Comparison of ENCODE assay signal across 11 cellular contexts in the genomic region with DNA sequence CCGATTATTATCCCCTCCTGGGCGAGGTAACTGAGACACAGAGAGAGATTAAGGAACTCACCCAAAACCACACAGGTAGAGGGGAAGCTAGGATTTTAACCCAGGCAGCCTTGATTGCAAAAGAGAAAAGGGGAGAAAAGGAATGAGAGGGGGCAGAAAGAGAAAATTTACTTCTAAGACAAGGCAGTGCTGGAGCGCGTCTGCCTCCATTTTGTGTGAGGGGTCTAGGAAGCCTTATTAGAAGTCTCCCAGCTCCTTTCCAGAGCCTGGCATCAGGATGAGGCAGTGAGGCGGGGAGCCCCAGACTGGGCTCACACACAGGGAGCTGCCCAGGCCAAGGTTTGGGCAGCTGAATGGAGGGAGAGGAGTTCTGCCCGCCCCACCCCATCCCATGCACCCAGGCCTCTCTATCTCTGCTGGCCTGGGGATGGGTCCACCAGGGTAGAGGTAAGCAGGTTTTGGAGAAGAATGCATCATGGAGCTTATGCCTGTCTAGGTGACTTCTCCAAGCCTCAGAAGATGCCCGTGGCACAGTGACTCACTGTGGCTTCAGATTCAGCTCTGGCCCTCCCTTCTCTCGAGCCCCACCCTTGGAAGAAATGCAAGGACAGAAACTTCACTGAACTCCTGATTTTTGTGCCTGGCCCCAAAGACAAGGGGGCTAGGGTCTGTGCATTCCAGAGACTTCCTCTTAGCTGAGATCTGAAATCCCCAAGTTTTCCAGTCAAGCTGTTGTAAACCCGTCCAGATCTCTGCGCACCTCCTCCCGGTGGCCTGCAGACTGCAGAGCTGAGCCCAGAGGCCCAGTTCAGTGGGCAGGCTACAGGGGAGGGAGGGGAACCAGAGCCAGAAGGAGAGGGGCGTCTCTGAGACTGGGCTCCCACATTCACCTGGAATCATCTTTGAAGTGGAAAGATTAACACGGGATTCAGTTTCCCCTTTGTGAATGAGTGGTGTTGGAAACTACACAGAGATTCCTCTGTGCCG.
DNase-seq lines count a peak whose midpoint lies in the region; ATAC-seq and TF ChIP-seq lines count a peak whose summit lies in the region.
"Had no signal": no experiment of that assay in that cellular context is flagged by ENCODE, and none has a peak within 500 bp of the region (broad histone marks: within the 10 kb centered on the region; RNA-seq: fewer than 3 reads in every experiment).

No MANE protein-coding gene starts in this region.

- DNase-seq in H9, result peak; percentile 28
- peak in 1 of 2 experiments; percentile 10 for DNase-seq in SJCRH30
- no peak for DNase-seq in smooth muscle cell (lab: John Stamatoyannopoulos, UW; ENCODE audit: unreplicated experiment)
- DNase-seq in activated CD8-positive, alpha-beta T cell treated with anti-CD3 and anti-CD28 coated beads for 36 hours, result no peak
- DNase-seq in Karpas-422, result no peak
- DNase-seq in NCI-H2081 (lab: John Stamatoyannopoulos, UW), result no peak
- DNase-seq: GOT3, NCI-H187 treated with DMSO at 0.1 percent for 48 hours, NCI-H748 treated with DMSO at 0.1 percent for 48 hours had no signal

- no peak overlapping the region for H4K5ac ChIP-seq in H9 (ENCODE audit: insufficient read length, low read depth, low read length)

- H3K4me1 ChIP-seq in H9 (ENCODE audit: insufficient read depth, low read length) (no peaks in the 10 kb centered on the region), SJCRH30 (peaks cover 46% of the 10 kb centered on the region), iPS-15b (ENCODE audit: control insufficient read depth, insufficient read depth, low read length) (peaks cover 7% of the 10 kb centered on the region), smooth muscle cell (ENCODE audit: low read depth) (peaks cover 11% of the 10 kb centered on the region), Karpas-422 (ENCODE audit: low read length) (no peaks in the 10 kb centered on the region)

- H3K27ac Mint-ChIP-seq in H9, result no peak overlapping the region
- no peak overlapping the region for H3K27ac Mint-ChIP-seq in activated CD8-positive, alpha-beta T cell treated with anti-CD3 and anti-CD28 coated beads for 36 hours
- H3K27ac Mint-ChIP-seq: activated CD8-positive, alpha-beta T cell treated with anti-CD3 and anti-CD28 coated beads, Interleukin-2, amount 10 ng/mL, durations not matched to agents 7 days and 5 days had no signal

- H4K8ac ChIP-seq in H9 (replicated peaks; ENCODE audit: insufficient read length, low read depth, low read length), result no peak overlapping the region

- no peak overlapping the region for H3K4me3 ChIP-seq in SJCRH30
- peak overlapping the region; percentile 60 for H3K4me3 ChIP-seq in iPS-15b (ENCODE audit: low read depth, low read length)
- H3K4me3 ChIP-seq in smooth muscle cell, result no peak overlapping the region
- no peak overlapping the region for H3K4me3 ChIP-seq in Karpas-422 (ENCODE audit: low read length)

- H3K4me3 Mint-ChIP-seq in H9, result peak overlapping the region in 1 of 2 experiments; percentile 67; a peak in 3 of 5 replicates
- no peak overlapping the region for H3K4me3 Mint-ChIP-seq in activated CD8-positive, alpha-beta T cell treated with anti-CD3 and anti-CD28 coated beads for 36 hours
- H3K4me3 Mint-ChIP-seq: activated CD8-positive, alpha-beta T cell treated with anti-CD3 and anti-CD28 coated beads, Interleukin-2, amount 10 ng/mL, durations not matched to agents 7 days and 5 days had no signal

- no peak overlapping the region for H3T11ph ChIP-seq in H9 (ENCODE audit: low read length)

- H2AFZ ChIP-seq in H9 (ENCODE audit: low read length), result no peak overlapping the region
- no peak overlapping the region for H2AFZ ChIP-seq in smooth muscle cell (ENCODE audit: low read depth)
- no peak overlapping the region for H2AFZ ChIP-seq in Karpas-422 (ENCODE audit: low read length)

- no CpG with 5 or more reads among the region's 14 CpGs for WGBS in H9 (ENCODE audit: extremely low coverage, insufficient read length, low lambda C conversion rate)
- WGBS in smooth muscle cell (ENCODE audit: low lambda C conversion rate), result 73% methylated on average over 14 of the region's 14 CpGs

- no peaks in the 10 kb centered on the region for H3K36me3 ChIP-seq in SJCRH30
- no peaks in the 10 kb centered on the region for H3K36me3 ChIP-seq in iPS-15b (ENCODE audit: control insufficient read depth, insufficient read depth, low read length)
- H3K36me3 ChIP-seq in smooth muscle cell (ENCODE audit: low read depth), result no peaks in the 10 kb centered on the region
- H3K36me3 ChIP-seq in Karpas-422 (ENCODE audit: insufficient read depth, low read length), result no peaks in the 10 kb centered on the region

- no peak overlapping the region for H3K14ac ChIP-seq in H9 (ENCODE audit: insufficient read depth, low read length)

- H3K18ac ChIP-seq in H9 (ENCODE audit: insufficient read length, low read depth, low read length), result no peak overlapping the region

- H2BK12ac ChIP-seq in H9 (ENCODE audit: insufficient read length, low read depth, low read length), result no peak overlapping the region

- TF ChIP-seq CTCF in H9 (conservative IDR thresholded peaks at IDR 0.05) (no peak), smooth muscle cell (IDR thresholded peaks at IDR 0.05; ENCODE audit: borderline replicate concordance, insufficient read depth, poor library complexity, severe bottlenecking) (no peak)
- TF ChIP-seq CTCF in activated CD8-positive, alpha-beta T cell treated with anti-CD3 and anti-CD28 coated beads for 36 hours (IDR thresholded peaks at IDR 0.05), result no peak

- no peak overlapping the region for H2BK120ac ChIP-seq in H9 (ENCODE audit: low read depth, low read length, poor library complexity, severe bottlenecking)

- no peak overlapping the region for H2BK5ac ChIP-seq in H9 (ENCODE audit: insufficient read length, low read length)

- no peak overlapping the region for H3K23ac ChIP-seq in H9 (ENCODE audit: insufficient read length, low read depth, low read length)

- H3K4me2 ChIP-seq in H9 (ENCODE audit: insufficient read depth, insufficient read length, low read length) (peak overlapping the region; percentile 13), smooth muscle cell (no peak overlapping the region), Karpas-422 (ENCODE audit: low read depth, low read length, poor library complexity, severe bottlenecking) (no peak overlapping the region)

- no peak overlapping the region for H2BK15ac ChIP-seq in H9 (ENCODE audit: low read depth, low read length)

- CTCF ChIA-PET in activated CD8-positive, alpha-beta T cell treated with anti-CD3 and anti-CD28 coated beads for 36 hours (lab: Charles Lee), result interaction anchor here (1.1 to 1.6 kb wide), 6 partner anchors 12 to 127 kb away, joined by 3 to 5 read pairs (median 4); no protein-coding TSS in a partner anchor

- peaks cover 0 to 5% of the 10 kb centered on the region in 2 experiments; a peak in 2 of 5 replicates for H3K9me3 Mint-ChIP-seq in H9
- no peaks in the 10 kb centered on the region for H3K9me3 Mint-ChIP-seq in activated CD8-positive, alpha-beta T cell treated with anti-CD3 and anti-CD28 coated beads for 36 hours

- H2BK20ac ChIP-seq in H9 (ENCODE audit: low read depth, low read length, poor library complexity, severe bottlenecking), result no peak overlapping the region

- H3K27me3 ChIP-seq in H9 (ENCODE audit: insufficient read depth, low read length), result no peaks in the 10 kb centered on the region
- H3K27me3 ChIP-seq in SJCRH30, result no peaks in the 10 kb centered on the region
- peaks cover 19% of the 10 kb centered on the region for H3K27me3 ChIP-seq in iPS-15b (ENCODE audit: control insufficient read depth, insufficient read depth, low read length)
- no peaks in the 10 kb centered on the region for H3K27me3 ChIP-seq in smooth muscle cell (ENCODE audit: low read depth)
- no peaks in the 10 kb centered on the region for H3K27me3 ChIP-seq in Karpas-422 (ENCODE audit: low read length)

- H3K79me2 ChIP-seq in H9 (ENCODE audit: insufficient read depth, low read length) (no peaks in the 10 kb centered on the region), smooth muscle cell (ENCODE audit: low read depth) (no peaks in the 10 kb centered on the region), Karpas-422 (ENCODE audit: low read length) (no peaks in the 10 kb centered on the region)

- H3K9ac ChIP-seq in H9 (ENCODE audit: extremely low read depth, insufficient read length, low read length) (no peak overlapping the region), iPS-15b (ENCODE audit: low read depth, low read length) (peak overlapping the region; percentile 8), smooth muscle cell (ENCODE audit: low read depth) (no peak overlapping the region), Karpas-422 (ENCODE audit: low read length) (no peak overlapping the region)

- H4K91ac ChIP-seq in H9 (ENCODE audit: insufficient read length, low read depth, low read length), result no peak overlapping the region

- peaks cover 11% of the 10 kb centered on the region for H3F3A ChIP-seq in smooth muscle cell (ENCODE audit: low read depth)

- ATAC-seq in activated CD8-positive, alpha-beta T cell treated with anti-CD3 and anti-CD28 coated beads for 36 hours, result no peak

- H3K79me1 ChIP-seq in H9 (ENCODE audit: insufficient read depth, low read depth, low read length, poor library complexity, severe bottlenecking), result no peaks in the 10 kb centered on the region

- intact Hi-C loops in activated CD8-positive, alpha-beta T cell treated with anti-CD3 and anti-CD28 coated beads for 36 hours (cut with micrococcal nuclease), result no loop called here

- no peaks in the 10 kb centered on the region for H3K9me2 ChIP-seq in Karpas-422 (replicated peaks; ENCODE audit: insufficient read depth, low read length)

- no peak overlapping the region for H2AK5ac ChIP-seq in H9 (ENCODE audit: insufficient read length, low read length)

- no peak overlapping the region for H3K27ac ChIP-seq in H9 (ENCODE audit: insufficient read length, low read depth, low read length)
- H3K27ac ChIP-seq in SJCRH30, result peak overlapping the region; percentile 70; the same call in 1 of the 2 replicates
- H3K27ac ChIP-seq in smooth muscle cell (ENCODE audit: low read depth), result peak overlapping the region; percentile 17
- H3K27ac ChIP-seq in Karpas-422 (ENCODE audit: low read length), result no peak overlapping the region

- peaks cover 38% of the 10 kb centered on the region for H3K27me3 Mint-ChIP-seq in H9 (ENCODE audit: low read depth)
- peaks cover 20% of the 10 kb centered on the region for H3K27me3 Mint-ChIP-seq in activated CD8-positive, alpha-beta T cell treated with anti-CD3 and anti-CD28 coated beads for 36 hours

- no peak overlapping the region for H3K4ac ChIP-seq in H9 (ENCODE audit: low read depth, low read length)

- H3K36me3 Mint-ChIP-seq in H9 (ENCODE audit: insufficient read depth in 1 of 3, low read depth in 3 of 3), result peaks cover 0 to 5% (median 2%) of the 10 kb centered on the region in 3 experiments; a peak in 3 of 7 replicates
- H3K36me3 Mint-ChIP-seq in activated CD8-positive, alpha-beta T cell treated with anti-CD3 and anti-CD28 coated beads for 36 hours (ENCODE audit: low read depth), result no peaks in the 10 kb centered on the region

- H3K23me2 ChIP-seq in H9 (ENCODE audit: insufficient read length, low read depth, low read length, poor library complexity, severe bottlenecking), result no peaks in the 10 kb centered on the region

- H3K56ac ChIP-seq in H9 (ENCODE audit: insufficient read length, low read depth, low read length), result no peak overlapping the region

- POLR2A ChIA-PET in activated CD8-positive, alpha-beta T cell treated with anti-CD3 and anti-CD28 coated beads for 36 hours (lab: Charles Lee), result interaction anchor here (0.6 kb wide), 1 partner anchor 337 kb away, joined by 3 read pairs; no protein-coding TSS in a partner anchor

- H3K4me1 Mint-ChIP-seq in H9, result peaks cover 29 to 36% of the 10 kb centered on the region in 2 experiments
- peaks cover 4% of the 10 kb centered on the region for H3K4me1 Mint-ChIP-seq in activated CD8-positive, alpha-beta T cell treated with anti-CD3 and anti-CD28 coated beads for 36 hours (ENCODE audit: low read depth)

- no peaks in the 10 kb centered on the region for H3K9me3 ChIP-seq in H9 (ENCODE audit: control insufficient read depth, low read depth, low read length)
- peaks cover 3% of the 10 kb centered on the region; the same call in 1 of the 2 replicates for H3K9me3 ChIP-seq in SJCRH30 (replicated peaks)
- no peaks in the 10 kb centered on the region for H3K9me3 ChIP-seq in iPS-15b (ENCODE audit: control insufficient read depth, insufficient read depth, low read length)
- no peaks in the 10 kb centered on the region for H3K9me3 ChIP-seq in smooth muscle cell (replicated peaks; ENCODE audit: low read depth)
- no peaks in the 10 kb centered on the region for H3K9me3 ChIP-seq in Karpas-422 (ENCODE audit: low read length)

- H4K20me1 ChIP-seq in H9 (ENCODE audit: control insufficient read depth, insufficient read depth, insufficient read length), result no peaks in the 10 kb centered on the region
- H4K20me1 ChIP-seq in smooth muscle cell (ENCODE audit: low read depth), result no peaks in the 10 kb centered on the region
- no peaks in the 10 kb centered on the region for H4K20me1 ChIP-seq in Karpas-422 (ENCODE audit: insufficient read depth, low read depth, low read length)

Comparison
In these comparisons a context has a peak if more than half of its experiments do, and no peak if none do; other contexts are left out.
1. H3K27ac ChIP-seq: peak in SJCRH30 (single experiment) and smooth muscle cell (single experiment); none in H9 (single experiment) and Karpas-422 (single experiment).